ENCODE assay signal across 8 cellular contexts in the genomic region with DNA sequence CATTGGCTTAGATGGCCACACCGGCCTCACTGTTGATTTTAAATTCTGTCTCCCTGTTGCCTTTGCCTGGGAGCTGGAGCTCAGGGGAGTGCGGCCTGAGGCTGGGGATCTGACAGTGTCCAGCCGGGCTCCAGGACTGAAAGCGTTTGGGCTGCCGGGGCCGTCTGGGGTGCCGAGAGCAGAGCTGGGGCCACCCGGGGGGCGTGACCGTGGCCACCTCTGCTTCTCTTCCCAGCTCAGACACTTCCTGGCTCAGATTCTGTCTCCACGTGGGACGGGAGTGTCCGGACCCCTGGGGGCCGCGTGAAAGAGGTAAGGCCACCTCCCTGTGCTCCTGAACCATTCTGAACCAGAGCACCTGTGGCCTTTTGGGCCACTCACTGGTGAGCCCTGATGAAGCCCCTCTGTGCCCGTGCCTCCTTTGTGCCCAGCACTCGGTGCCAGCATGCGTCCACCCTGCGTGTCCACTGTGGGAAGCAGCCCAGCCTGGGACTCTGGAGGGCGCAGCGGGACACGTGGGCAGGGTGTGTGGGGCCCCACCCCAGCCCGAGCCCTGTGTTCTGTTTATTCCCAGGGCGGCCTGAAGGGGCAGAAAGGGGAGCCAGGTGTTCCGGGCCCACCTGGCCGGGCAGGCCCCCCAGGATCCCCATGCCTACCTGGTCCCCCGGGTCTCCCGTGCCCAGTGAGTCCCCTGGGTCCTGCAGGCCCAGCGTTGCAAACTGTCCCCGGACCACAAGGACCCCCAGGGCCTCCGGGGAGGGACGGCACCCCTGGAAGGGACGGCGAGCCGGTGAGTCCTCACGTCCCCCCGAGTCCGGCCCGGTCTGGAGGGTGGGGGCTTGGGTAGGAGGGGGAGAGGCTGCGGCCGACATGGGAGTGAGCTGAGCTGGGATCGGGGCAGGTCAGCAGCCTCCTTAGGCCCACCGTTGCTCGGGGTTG.
A peak's percentile ranks its signal among the peaks of the same experiment; 100 is the strongest.
DNase-seq lines count a peak whose midpoint lies in the region; ATAC-seq and TF ChIP-seq lines count a peak whose summit lies in the region.

No MANE protein-coding gene starts in this region.

- peak overlapping the region; percentile 29; the same call in 1 of the 2 replicates for H3K27ac ChIP-seq in HUES6 (ENCODE audit: low read depth, low read length)
- peak overlapping the region; percentile 47 for H3K27ac ChIP-seq in left ventricle myocardium inferior (replicated peaks)
- H3K27ac ChIP-seq in spleen: peak overlapping the region; percentile 62 to 91 (median 90)
- H3K27ac ChIP-seq in RWPE1: no peak overlapping the region

- no peak for TF ChIP-seq CTCF in left ventricle myocardium inferior (IDR thresholded peaks at IDR 0.05; ENCODE audit: borderline replicate concordance)
- no peak for TF ChIP-seq CTCF in spleen (IDR thresholded peaks at IDR 0.05 in 8 of 11, conservative IDR thresholded peaks at IDR 0.05 in 3 of 11)
- no peak for TF ChIP-seq CTCF in RWPE1 (conservative IDR thresholded peaks at IDR 0.05; ENCODE audit: low read depth)

- ATAC-seq in activated T-cell treated with anti-CD3 and anti-CD28 coated beads, Interleukin-2, amount 50 U/mL, for 72 hours (replicated peaks in 1 of 2): no peak
- ATAC-seq in HG02852 (IDR thresholded peaks at IDR 0.05; ENCODE audit: unreplicated experiment): no peak

- H3K9me3 Mint-ChIP-seq in activated T-cell treated with anti-CD3 and anti-CD28 coated beads, Interleukin-2, amount 50 U/mL, for 72 hours: peaks cover 3% of the 10 kb centered on the region in 2 donors

- H3K27me3 ChIP-seq in HUES6 (ENCODE audit: control insufficient read depth, insufficient read depth, low read length): no peaks in the 10 kb centered on the region
- H3K27me3 ChIP-seq in left ventricle myocardium inferior (ENCODE audit: low read depth): no peaks in the 10 kb centered on the region
- no peaks in the 10 kb centered on the region for H3K27me3 ChIP-seq in spleen (replicated peaks in 1 of 7)

- peak overlapping the region; percentile 87 to 94 for H3K4me3 Mint-ChIP-seq in activated T-cell treated with anti-CD3 and anti-CD28 coated beads, Interleukin-2, amount 50 U/mL, for 72 hours

- H3K9ac ChIP-seq in HUES6 (ENCODE audit: low read length): no peak overlapping the region

- H3K36me3 ChIP-seq in HUES6 (ENCODE audit: control insufficient read depth, insufficient read depth, low read length) (peaks cover 91% of the 10 kb centered on the region), left ventricle myocardium inferior (peaks cover 67% of the 10 kb centered on the region), spleen (peaks cover 0 to 56% (median 10%) of the 10 kb centered on the region in 6 donors)

- H3K9me3 ChIP-seq in HUES6 (ENCODE audit: control insufficient read depth, insufficient read depth, low read depth, low read length) (no peaks in the 10 kb centered on the region), left ventricle myocardium inferior (replicated peaks) (no peaks in the 10 kb centered on the region), spleen (no peaks in the 10 kb centered on the region)

- H3K4me1 ChIP-seq in HUES6 (ENCODE audit: control insufficient read depth, insufficient read depth, low read length) (no peaks in the 10 kb centered on the region; the same call in 1 of the 2 replicates), left ventricle myocardium inferior (peaks cover 24% of the 10 kb centered on the region), spleen (peaks cover 11 to 73% (median 37%) of the 10 kb centered on the region in 6 donors)

- H3K4me3 ChIP-seq in HUES6 (ENCODE audit: low read depth, low read length): no peak overlapping the region
- peak overlapping the region; percentile 20 for H3K4me3 ChIP-seq in left ventricle myocardium inferior
- peak overlapping the region in 5 of 8 donors; percentile 16 to 64 (median 26) for H3K4me3 ChIP-seq in spleen

- peaks cover 0 to 1% of the 10 kb centered on the region in 2 donors for H3K36me3 Mint-ChIP-seq in activated T-cell treated with anti-CD3 and anti-CD28 coated beads, Interleukin-2, amount 50 U/mL, for 72 hours (ENCODE audit: insufficient read depth in 2 of 2)

- intact Hi-C loops in left ventricle myocardium inferior (cut with micrococcal nuclease): no loop called here
- intact Hi-C loops in spleen (cut with DNase I; ENCODE audit: low total_unique reads): no loop called here

- no peak for DNase-seq in activated T-cell treated with anti-CD3 and anti-CD28 coated beads, Interleukin-2, amount 50 U/mL, for 72 hours
- DNase-seq in left ventricle myocardium inferior (no peak), spleen (no peak), AG20443 (ENCODE audit: low spot score) (no peak), RWPE1 (ENCODE audit: low spot score) (no peak)
- DNase-seq in activated CD4-positive, CD25-positive, alpha-beta regulatory T cell treated with anti-CD3 and anti-CD28 coated beads, Interleukin-2, amount 50 U/mL, for 72 hours: no peak

- H3K27ac Mint-ChIP-seq in activated T-cell treated with anti-CD3 and anti-CD28 coated beads, Interleukin-2, amount 50 U/mL, for 72 hours: peak overlapping the region; percentile 86

- peaks cover 22% of the 10 kb centered on the region for H3K4me1 Mint-ChIP-seq in activated T-cell treated with anti-CD3 and anti-CD28 coated beads, Interleukin-2, amount 50 U/mL, for 72 hours (ENCODE audit: low read depth)

- WGBS in spleen, 5 donors: 67 to 79% (median 77%) methylated on average over 16 to 44 of the region's 44 CpGs

- H3K27me3 Mint-ChIP-seq in activated T-cell treated with anti-CD3 and anti-CD28 coated beads, Interleukin-2, amount 50 U/mL, for 72 hours (ENCODE audit: low read depth): no peaks in the 10 kb centered on the region

- POLR2A ChIA-PET in RWPE1 (lab: Yijun Ruan, JAX; ENCODE audit: low non-redundant PET): no interaction called here

- TF ChIP-seq POLR2A in spleen (IDR thresholded peaks at IDR 0.05): no peak

- CTCF ChIA-PET in RWPE1 (lab: Yijun Ruan, JAX): interaction anchor here (0.7 kb wide), 1 partner anchor 11 kb away, joined by 3 read pairs; no protein-coding TSS in a partner anchor
